Comparison of ENCODE assay signal across 1 cellular context in the genomic region with DNA sequence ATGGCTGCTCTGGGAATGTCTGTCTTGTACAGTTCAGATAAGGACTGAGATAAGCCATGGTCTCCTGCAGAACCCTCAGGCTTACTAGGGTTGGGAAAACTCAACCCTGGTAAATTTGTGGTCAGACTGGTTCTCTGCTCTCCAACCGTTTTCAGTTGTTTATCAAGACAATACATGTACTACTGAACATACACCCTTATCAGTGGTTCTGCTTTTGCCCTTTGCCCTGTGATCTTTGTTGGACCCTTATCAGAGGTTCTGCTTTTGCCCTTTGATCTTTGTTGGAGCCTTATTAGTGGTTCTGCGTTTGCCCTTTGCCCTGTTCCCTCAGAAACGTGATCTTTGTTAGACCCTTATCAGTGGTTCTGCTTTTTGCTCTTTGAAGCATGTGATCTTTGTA.
TF ChIP-seq lines count a peak whose summit lies in the region.

No MANE protein-coding gene starts in this region.

TF ChIP-seq in K562, 482 proteins besides CTCF, POLR2A, EP300 and RAD21 (continued from another document):
- peak; percentile 28; the same call in 1 of the 2 replicates for TF ChIP-seq ARID1B (IDR thresholded peaks at IDR 0.05)
- TF ChIP-seq POLR2AphosphoS5 (IDR thresholded peaks at IDR 0.05; ENCODE audit: control insufficient read depth, insufficient read depth, low read depth, low read length) = peak; percentile 21; the same call in 1 of the 2 replicates
TF ChIP-seq in K562: peak in this region for 11; not testable (repeated sequence) for 471.
